2 cellular contexts compared by ENCODE assay signal in genomic region chr14:93002851-93003298, GRCh38.
TF ChIP-seq lines count a peak whose summit lies in the region.

No MANE protein-coding gene starts in this region.

TF ChIP-seq in HepG2, 621 proteins besides CTCF, POLR2A, EP300 and RAD21 (continues in another document):
- no peak; the same call in 1 of the 2 replicates for TF ChIP-seq MAX (IDR thresholded peaks at IDR 0.05)
- no peak for TF ChIP-seq ARID4A (CRISPR knock-in tag; IDR thresholded peaks at IDR 0.05; ENCODE audit: borderline replicate concordance)
- TF ChIP-seq KDM6A (CRISPR knock-in tag; IDR thresholded peaks at IDR 0.05; ENCODE audit: low read depth): no peak
- 0 out of 2 replicates have a peak, but pooled peaks have one; percentile 13 for TF ChIP-seq HNF4G (IDR thresholded peaks at IDR 0.05; ENCODE audit: borderline replicate concordance, low read depth, low read length)
- TF ChIP-seq HNF4G (CRISPR knock-in tag; IDR thresholded peaks at IDR 0.05; ENCODE audit: borderline replicate concordance, low read depth): no peak
- no peak for TF ChIP-seq PITX1 (CRISPR knock-in tag; IDR thresholded peaks at IDR 0.05)
- TF ChIP-seq ZNF687 (CRISPR knock-in tag; IDR thresholded peaks at IDR 0.05): peak; percentile 82
- peak; percentile 98 for TF ChIP-seq ZNF205 (CRISPR knock-in tag; IDR thresholded peaks at IDR 0.05)
- no peak for TF ChIP-seq ERF (CRISPR knock-in tag; IDR thresholded peaks at IDR 0.05)
- TF ChIP-seq ZNF253 (CRISPR knock-in tag; IDR thresholded peaks at IDR 0.05; ENCODE audit: borderline replicate concordance): no peak
- TF ChIP-seq ZBTB33 (CRISPR knock-in tag; IDR thresholded peaks at IDR 0.05): peak; percentile 83
- no peak for TF ChIP-seq ZNF766 (CRISPR knock-in tag; IDR thresholded peaks at IDR 0.05; ENCODE audit: borderline replicate concordance)
- no peak for TF ChIP-seq ZSCAN25 (CRISPR knock-in tag; IDR thresholded peaks at IDR 0.05)
- TF ChIP-seq ZNF709 (CRISPR knock-in tag; IDR thresholded peaks at IDR 0.05): 0 out of 2 replicates have a peak, but pooled peaks have one; percentile 35
- peak; percentile 66; the same call in 1 of the 2 replicates for TF ChIP-seq MYC (CRISPR knock-in tag; IDR thresholded peaks at IDR 0.05; ENCODE audit: borderline replicate concordance)
- TF ChIP-seq RARA (CRISPR knock-in tag; IDR thresholded peaks at IDR 0.05): peak; percentile 59
- peak; percentile 34; the same call in 1 of the 2 replicates for TF ChIP-seq ZNF292 (CRISPR knock-in tag; IDR thresholded peaks at IDR 0.05; ENCODE audit: borderline replicate concordance, low read depth)
- TF ChIP-seq ZNF589 (CRISPR knock-in tag; conservative IDR thresholded peaks at IDR 0.05): no peak

TF ChIP-seq in WTC11, 78 proteins besides CTCF, POLR2A, EP300 and RAD21:
- TF ChIP-seq USF2 (CRISPR knock-in tag; IDR thresholded peaks at IDR 0.05): peak; percentile 53; the same call in 1 of the 2 replicates
- TF ChIP-seq USF1 (CRISPR knock-in tag; IDR thresholded peaks at IDR 0.05): peak; percentile 27; the same call in 1 of the 2 replicates
- TF ChIP-seq ZNF416 (CRISPR knock-in tag; IDR thresholded peaks at IDR 0.05): no peak
